ENCODE assay signal across 1 cellular context in genomic region chr6:112040933-112041332, GRCh38.
TF ChIP-seq lines count a peak whose summit lies in the region.

No MANE protein-coding gene starts in this region.

TF ChIP-seq in SK-N-SH, 30 proteins besides CTCF, POLR2A, EP300 and RAD21:
- no peak for TF ChIP-seq ZBTB33 (IDR thresholded peaks at IDR 0.05; ENCODE audit: borderline replicate concordance, low read depth)
- TF ChIP-seq FOSL2 (IDR thresholded peaks at IDR 0.05; ENCODE audit: borderline replicate concordance, low read depth), result no peak
- TF ChIP-seq RXRA (IDR thresholded peaks at IDR 0.05; ENCODE audit: borderline replicate concordance, low read depth), result no peak
- no peak for TF ChIP-seq FOXJ3 (CRISPR knock-in tag; IDR thresholded peaks at IDR 0.05)
- no peak for TF ChIP-seq GATA2 (CRISPR knock-in tag; IDR thresholded peaks at IDR 0.05)
- no peak for TF ChIP-seq ELF1 (IDR thresholded peaks at IDR 0.05)
- TF ChIP-seq EZH2phosphoT487 (IDR thresholded peaks at IDR 0.05; ENCODE audit: borderline replicate concordance, low read depth), result no peak
- TF ChIP-seq TEAD4 (IDR thresholded peaks at IDR 0.05; ENCODE audit: borderline replicate concordance, insufficient read depth), result no peak
- TF ChIP-seq REST (IDR thresholded peaks at IDR 0.05; ENCODE audit: low read depth, low read length), result no peak
- TF ChIP-seq MEF2A (IDR thresholded peaks at IDR 0.05; ENCODE audit: borderline replicate concordance, low read depth), result no peak
TF ChIP-seq in SK-N-SH: peak in this region for 0.
